9 cellular contexts compared by ENCODE assay signal in genomic region chr2:25313711-25314513, GRCh38. TPM values are rescaled to one million over a fixed set of nuclear protein-coding genes. Genes with fewer than 3 reads are reported as not detected.
A peak's percentile ranks its signal among the peaks of the same experiment; 100 is the strongest.
DNase-seq lines count a peak whose midpoint lies in the region; ATAC-seq, FAIRE-seq and TF ChIP-seq lines count a peak whose summit lies in the region.
"Had no signal": no experiment of that assay in that cellular context is flagged by ENCODE, and none has a peak within 500 bp of the region (broad histone marks: within the 10 kb centered on the region; RNA-seq: fewer than 3 reads in every experiment).

No MANE protein-coding gene starts in this region.

- TF ChIP-seq CTCF in heart left ventricle (IDR thresholded peaks at IDR 0.05), result no peak
- TF ChIP-seq CTCF in VCaP (conservative IDR thresholded peaks at IDR 0.05), result no peak
- TF ChIP-seq CTCF in kidney (IDR thresholded peaks at IDR 0.05; ENCODE audit: borderline replicate concordance, extremely low read depth, insufficient read depth), result no peak
- no peak for TF ChIP-seq CTCF in thyroid gland (IDR thresholded peaks at IDR 0.05)

- peak overlapping the region; percentile 64 to 91 (median 82) for H3K27ac ChIP-seq in heart left ventricle
- peak overlapping the region; percentile 97 for H3K27ac ChIP-seq in VCaP
- peak overlapping the region; percentile 25 to 57 for H3K27ac ChIP-seq in kidney (ENCODE audit: low read depth in 2 of 2, low read length in 2 of 2)
- H3K27ac ChIP-seq in thyroid gland, result peak overlapping the region; percentile 73 to 84 (median 81)

- FAIRE-seq in kidney (lab: Jason Lieb, UNC), result no peak

- H3K27me3 ChIP-seq in heart left ventricle, result no peaks in the 10 kb centered on the region
- no peaks in the 10 kb centered on the region for H3K27me3 ChIP-seq in thyroid gland

- H3K4me1 ChIP-seq in heart left ventricle (peaks cover 3 to 79% (median 64%) of the 10 kb centered on the region in 12 donors), kidney (ENCODE audit: control insufficient read depth in 1 of 2, insufficient read depth in 1 of 2, low read depth in 1 of 2, low read length in 2 of 2) (peaks cover 24 to 48% of the 10 kb centered on the region in 2 donors), thyroid gland (peaks cover 56 to 73% of the 10 kb centered on the region in 2 donors)

- no peak overlapping the region for H3K9ac ChIP-seq in kidney (ENCODE audit: low read length in 2 of 2)

- H3K9me3 ChIP-seq in heart left ventricle (no peaks in the 10 kb centered on the region), kidney (ENCODE audit: control insufficient read depth in 1 of 2, low read length in 2 of 2) (no peaks in the 10 kb centered on the region), thyroid gland (no peaks in the 10 kb centered on the region)
- H3K9me3 ChIP-seq: thoracic aorta had no signal

- intact Hi-C loops in heart left ventricle (cut with DNase I), result loop anchor here in 1 of 10 donors (5.0 kb wide), 1 partner anchor 63 kb away; no protein-coding TSS in a partner anchor
- intact Hi-C loops in Right ventricle myocardium inferior (cut with DNase I), result loop anchor here (2.0 to 5.0 kb wide), 2 partner anchors 19 to 63 kb away; no protein-coding TSS in a partner anchor
- intact Hi-C loops in kidney (cut with DNase I), result no loop called here
- intact Hi-C loops in thyroid gland (cut with DNase I), result no loop called here

- H3K4me3 ChIP-seq in heart left ventricle, result peak overlapping the region in 1 of 12 donors; percentile 26
- no peak overlapping the region for H3K4me3 ChIP-seq in kidney (ENCODE audit: low read length in 2 of 2)
- H3K4me3 ChIP-seq in thyroid gland (replicated peaks in 1 of 3), result no peak overlapping the region

- DNase-seq in heart left ventricle (peak in 1 of 5 donors; percentile 39), Right ventricle myocardium inferior (ENCODE audit: missing footprints) (no peak), kidney (no peak), thyroid gland (no peak), NCI-H146 (lab: John Stamatoyannopoulos, UW) (no peak), D341Med (ENCODE audit: low spot score) (no peak)

- ATAC-seq in heart left ventricle (no peak), Right ventricle myocardium inferior (no peak), HG03571 (IDR thresholded peaks at IDR 0.05; ENCODE audit: unreplicated experiment) (no peak)

- TF ChIP-seq POLR2A in heart left ventricle (IDR thresholded peaks at IDR 0.05), result no peak
- TF ChIP-seq POLR2A in thyroid gland (IDR thresholded peaks at IDR 0.05), result no peak

- H3K36me3 ChIP-seq in heart left ventricle (peaks cover 0 to 24% (median 10%) of the 10 kb centered on the region in 9 donors), kidney (ENCODE audit: control insufficient read depth in 1 of 2, insufficient read depth in 2 of 2, low read length in 2 of 2) (peaks cover 2 to 4% of the 10 kb centered on the region in 2 donors), thyroid gland (no peaks in the 10 kb centered on the region)

- 84 to 85% (median 84%) methylated on average over 21 to 27 of the region's 27 CpGs for WGBS in heart left ventricle, 4 donors
- WGBS in thyroid gland, 2 donors, result 87 to 89% methylated on average over 19 to 27 of the region's 27 CpGs

RNA-seq across cellular contexts. Expression of gene DNMT3A, which starts 27.8 kb away (rescaled TPM):
- total RNA-seq in heart left ventricle (10 to 100 TPM in 8 of 9 donors, 1 to 10 TPM in 1; 3.5 to 26.0 (median 18.6) TPM), Right ventricle myocardium inferior (18.6 TPM), kidney (31.4 TPM), thyroid gland (10 to 100 TPM; 17.3 to 40.9 (median 18.8) TPM)
- polyA plus RNA-seq in heart left ventricle (1 to 10 TPM; 9.1 to 9.2 TPM), kidney (ENCODE audit: insufficient read depth, low read depth, low replicate concordance) (6.5 TPM)

Comparison
In these comparisons a context has a peak if more than half of its experiments do, and no peak if none do; other contexts are left out.
1. H3K27ac ChIP-seq: peak in every context shown above with its lines; median percentile 97 in VCaP; 82 in heart left ventricle; 81 in thyroid gland; 41 in kidney.